9 cellular contexts compared by ENCODE assay signal in the genomic region with DNA sequence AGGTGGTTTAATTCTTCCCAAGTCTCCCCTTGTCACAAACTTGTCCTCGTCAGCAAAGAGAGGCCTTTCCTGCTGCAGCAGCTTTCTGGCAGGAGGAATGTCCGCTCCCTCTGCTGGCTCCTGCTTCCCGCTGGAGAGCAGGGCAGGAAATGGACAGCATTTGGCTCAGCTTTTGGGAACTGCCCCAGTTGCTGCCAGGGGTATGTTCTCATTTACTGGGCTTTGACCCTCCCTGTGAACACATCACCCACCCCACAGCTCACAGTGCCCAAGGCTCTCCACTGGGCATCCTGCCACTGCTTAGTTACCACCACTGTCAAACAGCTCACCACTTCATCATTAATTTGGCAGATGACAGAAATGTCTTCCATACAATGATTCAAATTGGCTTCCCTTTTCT.
A peak's percentile ranks its signal among the peaks of the same experiment; 100 is the strongest.
DNase-seq lines count a peak whose midpoint lies in the region; ATAC-seq lines count a peak whose summit lies in the region.
"Had no signal": no experiment of that assay in that cellular context is flagged by ENCODE, and none has a peak within 500 bp of the region (broad histone marks: within the 10 kb centered on the region; RNA-seq: fewer than 3 reads in every experiment).

No MANE protein-coding gene starts in this region.

- no peak for ATAC-seq in stimulated activated naive CD8-positive, alpha-beta T cell treated with anti-CD3 and anti-CD28 coated beads, Interleukin-15, Interleukin-2, amounts not matched to agents 100 U/mL and 50 U/mL, for 24 hours
- ATAC-seq in esophagus mucosa (peak; percentile 25), HG02623 (IDR thresholded peaks at IDR 0.05; ENCODE audit: unreplicated experiment) (no peak), GM19328 (IDR thresholded peaks at IDR 0.05; ENCODE audit: unreplicated experiment) (no peak)

- H3K36me3 Mint-ChIP-seq in stimulated activated naive CD8-positive, alpha-beta T cell treated with anti-CD3 and anti-CD28 coated beads, Interleukin-15, Interleukin-2, amounts not matched to agents 100 ng/mL and 50 ng/mL, for 24 hours (ENCODE audit: low read depth), result peaks cover 11% of the 10 kb centered on the region
- peaks cover 13% of the 10 kb centered on the region for H3K36me3 Mint-ChIP-seq in T-helper 2 cell treated with Interferon-gamma antibody and Interleukin-4, amounts not matched to agents 5 μg/mL and 100 μg/mL, for 36 hours (ENCODE audit: low read depth)

- peak overlapping the region; percentile 8 for H3K27ac Mint-ChIP-seq in stimulated activated naive CD8-positive, alpha-beta T cell treated with anti-CD3 and anti-CD28 coated beads, Interleukin-15, Interleukin-2, amounts not matched to agents 100 ng/mL and 50 ng/mL, for 24 hours
- no peak overlapping the region for H3K27ac Mint-ChIP-seq in T-helper 2 cell treated with Interferon-gamma antibody and Interleukin-4, amounts not matched to agents 5 μg/mL and 100 μg/mL, for 36 hours

- DNase-seq in stimulated activated naive CD8-positive, alpha-beta T cell treated with anti-CD3 and anti-CD28 coated beads, Interleukin-15, Interleukin-2, amounts not matched to agents 100 U/mL and 50 U/mL, for 24 hours, result no peak
- peak; percentile 57 for DNase-seq in myocyte (ENCODE audit: low read depth)
- DNase-seq in T-helper 2 cell treated with Interferon-gamma antibody and Interleukin-4, amounts not matched to agents 5 μg/mL and 100 μg/mL, for 36 hours (ENCODE audit: low spot score), result no peak
- no peak for DNase-seq in DMS153 (lab: John Stamatoyannopoulos, UW)
- DNase-seq: DND-41 had no signal

- H3K27me3 Mint-ChIP-seq in stimulated activated naive CD8-positive, alpha-beta T cell treated with anti-CD3 and anti-CD28 coated beads, Interleukin-15, Interleukin-2, amounts not matched to agents 100 ng/mL and 50 ng/mL, for 24 hours, result no peaks in the 10 kb centered on the region
- H3K27me3 Mint-ChIP-seq in T-helper 2 cell treated with Interferon-gamma antibody and Interleukin-4, amounts not matched to agents 5 μg/mL and 100 μg/mL, for 36 hours (ENCODE audit: low read depth), result no peaks in the 10 kb centered on the region

- no peaks in the 10 kb centered on the region for H3K9me3 Mint-ChIP-seq in stimulated activated naive CD8-positive, alpha-beta T cell treated with anti-CD3 and anti-CD28 coated beads, Interleukin-15, Interleukin-2, amounts not matched to agents 100 ng/mL and 50 ng/mL, for 24 hours
- H3K9me3 Mint-ChIP-seq in T-helper 2 cell treated with Interferon-gamma antibody and Interleukin-4, amounts not matched to agents 5 μg/mL and 100 μg/mL, for 36 hours, result no peaks in the 10 kb centered on the region

- H3K4me1 Mint-ChIP-seq in stimulated activated naive CD8-positive, alpha-beta T cell treated with anti-CD3 and anti-CD28 coated beads, Interleukin-15, Interleukin-2, amounts not matched to agents 100 ng/mL and 50 ng/mL, for 24 hours (ENCODE audit: low read depth), result peaks cover 24% of the 10 kb centered on the region
- peaks cover 28% of the 10 kb centered on the region for H3K4me1 Mint-ChIP-seq in T-helper 2 cell treated with Interferon-gamma antibody and Interleukin-4, amounts not matched to agents 5 μg/mL and 100 μg/mL, for 36 hours (ENCODE audit: low read depth)

- no peak overlapping the region for H3K4me3 Mint-ChIP-seq in stimulated activated naive CD8-positive, alpha-beta T cell treated with anti-CD3 and anti-CD28 coated beads, Interleukin-15, Interleukin-2, amounts not matched to agents 100 ng/mL and 50 ng/mL, for 24 hours
- no peak overlapping the region for H3K4me3 Mint-ChIP-seq in T-helper 2 cell treated with Interferon-gamma antibody and Interleukin-4, amounts not matched to agents 5 μg/mL and 100 μg/mL, for 36 hours
